ENCODE assay signal across 8 cellular contexts in the genomic region with DNA sequence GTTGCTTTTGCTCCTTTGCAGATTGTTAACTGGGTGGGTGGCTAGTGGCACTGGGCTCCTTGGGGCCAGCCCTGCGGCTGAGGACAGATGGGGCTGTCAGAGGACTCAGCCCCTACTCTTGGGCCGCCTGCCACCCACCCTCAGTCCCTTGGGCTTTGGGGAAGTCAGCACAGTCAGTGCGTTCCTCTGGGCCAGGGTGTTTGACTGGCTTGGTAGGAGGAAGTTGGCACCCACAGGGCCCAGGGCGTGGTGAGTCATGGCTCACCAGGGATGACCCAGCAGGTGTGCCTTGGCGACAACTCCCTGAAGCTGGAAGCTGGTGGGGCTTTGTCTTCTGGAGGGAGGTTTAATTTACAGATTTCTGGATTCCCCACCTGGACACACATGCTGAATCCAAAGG. TPM values are rescaled to one million over a fixed set of nuclear protein-coding genes. Genes with fewer than 3 reads are reported as not detected.
A peak's percentile ranks its signal among the peaks of the same experiment; 100 is the strongest.
DNase-seq lines count a peak whose midpoint lies in the region; ATAC-seq and TF ChIP-seq lines count a peak whose summit lies in the region.

No MANE protein-coding gene starts in this region.

- H3K4me2 ChIP-seq in PC-3 (ENCODE audit: low read length), result peak overlapping the region; percentile 41

- H3K4me1 ChIP-seq in PC-3 (ENCODE audit: insufficient read depth, low read length), result peaks cover 30% of the 10 kb centered on the region

- H3K27ac ChIP-seq in PC-3 (ENCODE audit: low read length), result peak overlapping the region; percentile 48

- H3K27me3 ChIP-seq in PC-3 (ENCODE audit: low read length), result no peaks in the 10 kb centered on the region

- DNase-seq in NCI-H2081 (lab: John Stamatoyannopoulos, UW), result peak; percentile 4 to 16
- no peak for DNase-seq in NCI-H2081 treated with DMSO at 0.1 percent for 48 hours (lab: John Stamatoyannopoulos, UW)
- DNase-seq in PC-3, result peak; percentile 82
- peak; percentile 92 for DNase-seq in cardiac septum (ENCODE audit: low spot score)
- no peak for DNase-seq in amniotic stem cell (lab: John Stamatoyannopoulos, UW)
- no peak for DNase-seq in NCI-H345 treated with DMSO at 0.1 percent for 48 hours (lab: John Stamatoyannopoulos, UW; ENCODE audit: unreplicated experiment)

- no peak overlapping the region for H3K4me3 ChIP-seq in PC-3 (ENCODE audit: low read length)

- H3K27ac Mint-ChIP-seq in stimulated activated naive CD8-positive, alpha-beta T cell treated with anti-CD3 and anti-CD28 coated beads, Interleukin-15, Interleukin-2, amounts not matched to agents 100 ng/mL and 50 ng/mL, for 24 hours, result peak overlapping the region; percentile 76

- H3K9me3 Mint-ChIP-seq in stimulated activated naive CD8-positive, alpha-beta T cell treated with anti-CD3 and anti-CD28 coated beads, Interleukin-15, Interleukin-2, amounts not matched to agents 100 ng/mL and 50 ng/mL, for 24 hours, result no peaks in the 10 kb centered on the region

- H3F3A ChIP-seq in PC-3 (ENCODE audit: low read length, unreplicated experiment), result no peaks in the 10 kb centered on the region

- POLR2A ChIA-PET in PC-3 (lab: Charles Lee; ENCODE audit: unreplicated experiment), result no interaction called here

- H3K79me2 ChIP-seq in PC-3 (ENCODE audit: low read length), result peaks cover 53% of the 10 kb centered on the region

- H4K20me1 ChIP-seq in PC-3 (ENCODE audit: low read length), result 0 out of 2 replicates have a peak, but pooled peaks cover 5% of the 10 kb centered on the region

- H3K36me3 ChIP-seq in PC-3 (ENCODE audit: low read depth, low read length), result no peaks in the 10 kb centered on the region

- no peaks in the 10 kb centered on the region for H3K9me2 ChIP-seq in PC-3 (replicated peaks; ENCODE audit: low read length)

- no peak overlapping the region for H2AFZ ChIP-seq in PC-3 (ENCODE audit: low read length)

- H3K4me3 Mint-ChIP-seq in stimulated activated naive CD8-positive, alpha-beta T cell treated with anti-CD3 and anti-CD28 coated beads, Interleukin-15, Interleukin-2, amounts not matched to agents 100 ng/mL and 50 ng/mL, for 24 hours, result no peak overlapping the region

- BruUV-seq in PC-3 (replicated peaks; lab: Mats Ljungman, UMichigan), result no TSS peak

- H3K27me3 Mint-ChIP-seq in stimulated activated naive CD8-positive, alpha-beta T cell treated with anti-CD3 and anti-CD28 coated beads, Interleukin-15, Interleukin-2, amounts not matched to agents 100 ng/mL and 50 ng/mL, for 24 hours, result no peaks in the 10 kb centered on the region

- peaks cover 49% of the 10 kb centered on the region for H3K36me3 Mint-ChIP-seq in stimulated activated naive CD8-positive, alpha-beta T cell treated with anti-CD3 and anti-CD28 coated beads, Interleukin-15, Interleukin-2, amounts not matched to agents 100 ng/mL and 50 ng/mL, for 24 hours (ENCODE audit: low read depth)

- TF ChIP-seq CTCF in PC-3 (conservative IDR thresholded peaks at IDR 0.05; ENCODE audit: low read depth, low read length), result no peak

- intact Hi-C loops in PC-3 (cut with micrococcal nuclease) (no loop called here), cardiac septum (cut with DNase I) (no loop called here)

- ATAC-seq in PC-3 (peak; percentile 92), HG02970 (IDR thresholded peaks at IDR 0.05; ENCODE audit: low FRiP score, unreplicated experiment) (no peak)

- CTCF ChIA-PET in PC-3 (lab: Charles Lee), result no interaction called here

- no peaks in the 10 kb centered on the region for H3K9me3 ChIP-seq in PC-3 (ENCODE audit: low read length)

- peaks cover 67% of the 10 kb centered on the region for H3K4me1 Mint-ChIP-seq in stimulated activated naive CD8-positive, alpha-beta T cell treated with anti-CD3 and anti-CD28 coated beads, Interleukin-15, Interleukin-2, amounts not matched to agents 100 ng/mL and 50 ng/mL, for 24 hours (ENCODE audit: low read depth)

- no peak overlapping the region for H3K9ac ChIP-seq in PC-3 (ENCODE audit: low read length)

RNA-seq across cellular contexts. Expression of a gene that starts 32.4 kb away (rescaled TPM):
- total RNA-seq in PC-3 (2014; rRNA removed) (24.4 and 28.6 TPM in 2 replicates), cardiac septum (59.6 TPM)

Comparison
In these comparisons a context has a peak if more than half of its experiments do, and no peak if none do; other contexts are left out.
1. DNase-seq: peak in NCI-H2081 (2 of 2), PC-3 (single experiment) and cardiac septum (single experiment); none in NCI-H2081 treated with DMSO at 0.1 percent for 48 hours (single experiment), amniotic stem cell (single experiment) and NCI-H345 treated with DMSO at 0.1 percent for 48 hours (single experiment).